8 cellular contexts compared by ENCODE assay signal in genomic region chr11:1347411-1347999, GRCh38. TPM values are rescaled to one million over a fixed set of nuclear protein-coding genes. Genes with fewer than 3 reads are reported as not detected.
DNase-seq lines count a peak whose midpoint lies in the region; ATAC-seq, FAIRE-seq and TF ChIP-seq lines count a peak whose summit lies in the region.
"Not testable (repeated sequence)": the region's sequence is repeated elsewhere in the genome, so short reads cannot be mapped to it uniquely, and the experiment has no call there.
"Had no signal": no experiment of that assay in that cellular context is flagged by ENCODE, and none has a peak within 500 bp of the region (broad histone marks: within the 10 kb centered on the region; RNA-seq: fewer than 3 reads in every experiment).

No MANE protein-coding gene starts in this region.

- H3K9me3 Mint-ChIP-seq in chondrocyte (ENCODE audit: low read depth), result not testable (repeated sequence)

- not testable (repeated sequence) for H4K91ac ChIP-seq in neuronal stem cell (ENCODE audit: low read depth, low read length, poor library complexity)

- not testable (repeated sequence) for H2BK120ac ChIP-seq in neuronal stem cell (ENCODE audit: low read depth, low read length)

- not testable (repeated sequence) for H3K36me3 Mint-ChIP-seq in chondrocyte (ENCODE audit: low read depth)

- not testable (repeated sequence) for TF ChIP-seq CTCF in chondrocyte (IDR thresholded peaks at IDR 0.05); HepG2 (CRISPR knock-in tag; IDR thresholded peaks at IDR 0.05); upper lobe of right lung (IDR thresholded peaks at IDR 0.05)

- H3K27ac Mint-ChIP-seq in chondrocyte (ENCODE audit: unreplicated experiment), result not testable (repeated sequence)

- not testable (repeated sequence) for ATAC-seq in HepG2, sciatic nerve, upper lobe of right lung

- peaks cover 35% of the 10 kb centered on the region for H3K27me3 Mint-ChIP-seq in chondrocyte (ENCODE audit: low read depth)

- in situ Hi-C loops in HepG2 (cut with HindIII; ENCODE audit: extremely low pct_ligation_motif_present, low pct_unique_long_range_greater_than_20kb), result not testable (repeated sequence)

- H3K4me3 ChIP-seq in HepG2 (replicated peaks in 1 of 3; ENCODE audit: insufficient read depth in 1 of 3, low read depth in 2 of 3, low read length in 3 of 3); neuronal stem cell (ENCODE audit: low read length in 2 of 2); upper lobe of right lung: not testable (repeated sequence)

- H4K20me1 ChIP-seq in HepG2 (ENCODE audit: insufficient read depth, low read length), result not testable (repeated sequence)

- not testable (repeated sequence) for H3K4ac ChIP-seq in neuronal stem cell (ENCODE audit: low read length)

- not testable (repeated sequence) for FAIRE-seq in HepG2 (lab: Jason Lieb, UNC)

- not testable (repeated sequence) for H2BK5ac ChIP-seq in neuronal stem cell (ENCODE audit: low read length)

- not testable (repeated sequence) for H3K4me2 ChIP-seq in HepG2 (ENCODE audit: low read depth, low read length); neuronal stem cell (ENCODE audit: insufficient read depth, low read length, poor library complexity, severe bottlenecking)

- H2BK15ac ChIP-seq in neuronal stem cell (ENCODE audit: low read length), result not testable (repeated sequence)

- H3K27me3 ChIP-seq in HepG2 (ENCODE audit: control insufficient read depth in 1 of 2, insufficient read depth in 2 of 2, low read length in 2 of 2) (peaks cover 10 to 59% of the 10 kb centered on the region in 2 experiments), neuronal stem cell (ENCODE audit: control insufficient read depth in 3 of 3, insufficient read depth in 3 of 3, low read depth in 1 of 3, low read length in 3 of 3) (peaks cover 0 to 18% (median 0%) of the 10 kb centered on the region in 3 experiments)
- not testable (repeated sequence) for H3K27me3 ChIP-seq in upper lobe of right lung

- 15% methylated on average over 4 of the region's 18 CpGs for WGBS in HepG2 (ENCODE audit: low lambda C conversion rate)
- no CpG with 5 or more reads among the region's 18 CpGs for WGBS in neuronal stem cell (ENCODE audit: extremely low coverage in 2 of 2, insufficient read length in 2 of 2, insufficient replicate concordance in 1 of 2), 2 donors

- H2AK5ac ChIP-seq in neuronal stem cell (ENCODE audit: low read depth, low read length), result peak overlapping the region; percentile 86

- H3K18ac ChIP-seq in neuronal stem cell (ENCODE audit: low read length), result peak overlapping the region; percentile 90

- not testable (repeated sequence) for H3K79me1 ChIP-seq in neuronal stem cell (ENCODE audit: low read depth, low read length)

- peak; percentile 41 for DNase-seq in activated CD8-positive, alpha-beta memory T cell treated with anti-CD3 and anti-CD28 coated beads, Interleukin-2, amount 50 U/mL, for 48 hours
- peak; percentile 75 for DNase-seq in chondrocyte (ENCODE audit: low spot score)
- DNase-seq in HepG2 (ENCODE audit: low spot score); neuronal stem cell (ENCODE audit: low spot score): not testable (repeated sequence)
- peak; percentile 38 for DNase-seq in sciatic nerve (ENCODE audit: low spot score)
- peak; percentile 57 for DNase-seq in upper lobe of right lung

- not testable (repeated sequence) for TF ChIP-seq RAD21 in HepG2 (CRISPR knock-in tag; IDR thresholded peaks at IDR 0.05)

- H3K27ac ChIP-seq in HepG2 (ENCODE audit: extremely low read length, insufficient read depth, low read length); neuronal stem cell (replicated peaks; ENCODE audit: low read length); upper lobe of right lung: not testable (repeated sequence)

- intact Hi-C loops in HepG2 (cut with micrococcal nuclease; ENCODE audit: unreplicated experiment); sciatic nerve (cut with DNase I); upper lobe of right lung (cut with DNase I): not testable (repeated sequence)

- CTCF ChIA-PET in HepG2 (lab: Yijun Ruan, JAX; ENCODE audit: low intra/inter-chr PET ratio, low total read pairs), result not testable (repeated sequence)

- H3K4me1 ChIP-seq in HepG2 (ENCODE audit: insufficient read depth, low read length); upper lobe of right lung: not testable (repeated sequence)
- H3K4me1 ChIP-seq in neuronal stem cell (ENCODE audit: control insufficient read depth in 2 of 2, insufficient read depth in 1 of 2, low read depth in 1 of 2, low read length in 2 of 2), result peaks cover 23 to 24% of the 10 kb centered on the region in 2 donors

- H3K14ac ChIP-seq in neuronal stem cell (ENCODE audit: low read length), result not testable (repeated sequence)

- not testable (repeated sequence) for H3K79me2 ChIP-seq in HepG2 (ENCODE audit: insufficient read depth, low read length)

- BruUV-seq in HepG2 (replicated peaks; lab: Mats Ljungman, UMichigan), result not testable (repeated sequence)

- H2BK12ac ChIP-seq in neuronal stem cell (ENCODE audit: low read length), result not testable (repeated sequence)

- not testable (repeated sequence) for H3K36me3 ChIP-seq in HepG2 (replicated peaks in 1 of 2; ENCODE audit: control insufficient read depth in 1 of 2, insufficient read depth in 2 of 2, low read length in 2 of 2); neuronal stem cell (replicated peaks in 1 of 2; ENCODE audit: control insufficient read depth in 2 of 2, insufficient read depth in 2 of 2, low read length in 2 of 2); upper lobe of right lung

- H2AFZ ChIP-seq in HepG2 (ENCODE audit: low read length); neuronal stem cell (ENCODE audit: low read length): not testable (repeated sequence)

- not testable (repeated sequence) for H3K4me3 Mint-ChIP-seq in chondrocyte (ENCODE audit: unreplicated experiment)

- TF ChIP-seq EP300 in HepG2 (IDR thresholded peaks at IDR 0.05; ENCODE audit: low read depth in 2 of 2, low read length in 2 of 2); HepG2 (CRISPR knock-in tag; IDR thresholded peaks at IDR 0.05; ENCODE audit: borderline replicate concordance): not testable (repeated sequence)

- not testable (repeated sequence) for H3K9ac ChIP-seq in HepG2 (ENCODE audit: insufficient read depth, low read depth, low read length); neuronal stem cell (ENCODE audit: low read depth, low read length, poor library complexity)

- not testable (repeated sequence) for TF ChIP-seq POLR2A in HepG2 (IDR thresholded peaks at IDR 0.05; ENCODE audit: insufficient read depth in 1 of 2, low read depth in 2 of 2, low read length in 2 of 2)

- not testable (repeated sequence) for H4K8ac ChIP-seq in neuronal stem cell (ENCODE audit: low read depth, low read length)

- not testable (repeated sequence) for H3K9me3 ChIP-seq in HepG2 (ENCODE audit: low read length); neuronal stem cell (replicated peaks in 1 of 2; ENCODE audit: control insufficient read depth in 2 of 2, insufficient read depth in 1 of 2, low read depth in 1 of 2, low read length in 2 of 2); upper lobe of right lung

- not testable (repeated sequence) for H3K4me1 Mint-ChIP-seq in chondrocyte (ENCODE audit: low read depth)

- POLR2A ChIA-PET in HepG2 (lab: Yijun Ruan, JAX), result not testable (repeated sequence)

- not testable (repeated sequence) for H3K23ac ChIP-seq in neuronal stem cell (ENCODE audit: low read depth, low read length, poor library complexity)

RNA-seq across cellular contexts. Expression of gene TOLLIP, which starts 38.1 kb away (rescaled TPM):
- total RNA-seq in chondrocyte, result 54.9 to 60.9 TPM (median 58.4 TPM) in 3 replicates
- 19.4 and 25.9 TPM in 2 replicates for total RNA-seq in HepG2 (2016; rRNA removed; fragmentation: Illumina TruSeq; extraction: Trizol)
- total RNA-seq in HepG2 (2016; cell fraction: cytosol; rRNA removed; fragmentation: Illumina TruSeq; extraction: Trizol; ENCODE audit: low read depth), result 21.8 and 24.1 TPM in 2 replicates
- 18.0 and 24.4 TPM in 2 replicates for total RNA-seq in HepG2 (2016; cell fraction: insoluble cytoplasmic fraction; rRNA removed; fragmentation: Illumina TruSeq; extraction: Trizol)
- 16.0 and 17.9 TPM in 2 replicates for total RNA-seq in HepG2 (2016; cell fraction: membrane; rRNA removed; fragmentation: Illumina TruSeq; extraction: Trizol)
- 11.3 and 14.6 TPM in 2 replicates for total RNA-seq in HepG2 (2016; cell fraction: nucleus; rRNA removed; fragmentation: Illumina TruSeq; extraction: Trizol)
- polyA plus RNA-seq in HepG2 (2011; rRNA removed), result 44.2 and 47.5 TPM in 2 replicates
- polyA plus RNA-seq in HepG2 (2011; cell fraction: cytosol; rRNA removed), result 27.1 and 38.7 TPM in 2 replicates
- polyA plus RNA-seq in HepG2 (2011; cell fraction: nucleus; rRNA removed), result 59.6 and 61.9 TPM in 2 replicates
- 31.4 and 32.5 TPM in 2 replicates for polyA plus RNA-seq in HepG2 (2012)
- 23.1 and 26.1 TPM in 2 replicates for polyA plus RNA-seq in HepG2 (2016; cell fraction: cytosol; fragmentation: Illumina TruSeq; extraction: Trizol; ENCODE audit: low read depth)
- polyA plus RNA-seq in HepG2 (2016; cell fraction: insoluble cytoplasmic fraction; fragmentation: Illumina TruSeq; extraction: Trizol; ENCODE audit: low read depth), result 40.7 and 53.4 TPM in 2 replicates
- polyA plus RNA-seq in HepG2 (2016; cell fraction: membrane; fragmentation: Illumina TruSeq; extraction: Trizol; ENCODE audit: low read depth), result 25.9 and 29.3 TPM in 2 replicates
- polyA plus RNA-seq in HepG2 (2016; cell fraction: nucleus; fragmentation: Illumina TruSeq; extraction: Trizol; ENCODE audit: insufficient read depth, low read depth), result 27.5 and 35.7 TPM in 2 replicates
- polyA minus RNA-seq in HepG2 (2011; rRNA and poly(A)+ RNA removed; ENCODE audit: low replicate concordance), result 19.2 and 101 TPM in 2 replicates
- polyA minus RNA-seq in HepG2 (2011; cell fraction: cytosol; rRNA and poly(A)+ RNA removed), result 14.2 and 15.4 TPM in 2 replicates
- 17.4 and 24.5 TPM in 2 replicates for polyA minus RNA-seq in HepG2 (2011; cell fraction: nucleus; rRNA and poly(A)+ RNA removed)
- polyA plus RNA-seq in neuronal stem cell (2013, experiment 1 of 2), result 16.5 TPM
- 15.3 TPM for polyA plus RNA-seq in neuronal stem cell (2013, experiment 2 of 2)
- 60.5 TPM for total RNA-seq in sciatic nerve
- 71.1 TPM for total RNA-seq in upper lobe of right lung

RNA-seq across cellular contexts. Expression of gene BRSK2, which starts 42.2 kb away (rescaled TPM):
- total RNA-seq in chondrocyte (1.8 to 6.9 TPM (median 6.0 TPM) in 3 replicates), HepG2 (2016; rRNA removed; fragmentation: Illumina TruSeq; extraction: Trizol) (0.84 and 1.1 TPM in 2 replicates), sciatic nerve (7.4 TPM), upper lobe of right lung (0.26 TPM)
- 0.35 and 0.40 TPM in 2 replicates for total RNA-seq in HepG2 (2016; cell fraction: cytosol; rRNA removed; fragmentation: Illumina TruSeq; extraction: Trizol; ENCODE audit: low read depth)
- total RNA-seq in HepG2 (2016; cell fraction: insoluble cytoplasmic fraction; rRNA removed; fragmentation: Illumina TruSeq; extraction: Trizol), result 0.19 and 0.93 TPM in 2 replicates
- total RNA-seq in HepG2 (2016; cell fraction: membrane; rRNA removed; fragmentation: Illumina TruSeq; extraction: Trizol), result 1.1 and 1.3 TPM in 2 replicates
- total RNA-seq in HepG2 (2016; cell fraction: nucleus; rRNA removed; fragmentation: Illumina TruSeq; extraction: Trizol), result 1.3 and 1.7 TPM in 2 replicates
- 0.74 and 2.3 TPM in 2 replicates for polyA plus RNA-seq in HepG2 (2011; rRNA removed)
- 0.62 and 0.65 TPM in 2 replicates for polyA plus RNA-seq in HepG2 (2011; cell fraction: cytosol; rRNA removed)
- 7.2 and 9.9 TPM in 2 replicates for polyA plus RNA-seq in HepG2 (2011; cell fraction: nucleus; rRNA removed)
- 0.54 and 1.4 TPM in 2 replicates for polyA plus RNA-seq in HepG2 (2012)
- 0.18 and 0.59 TPM in 2 replicates for polyA plus RNA-seq in HepG2 (2016; cell fraction: cytosol; fragmentation: Illumina TruSeq; extraction: Trizol; ENCODE audit: low read depth)
- 0.59 and 0.72 TPM in 2 replicates for polyA plus RNA-seq in HepG2 (2016; cell fraction: insoluble cytoplasmic fraction; fragmentation: Illumina TruSeq; extraction: Trizol; ENCODE audit: low read depth)
- polyA plus RNA-seq in HepG2 (2016; cell fraction: membrane; fragmentation: Illumina TruSeq; extraction: Trizol; ENCODE audit: low read depth), result 0.64 and 0.85 TPM in 2 replicates
- polyA plus RNA-seq in HepG2 (2016; cell fraction: nucleus; fragmentation: Illumina TruSeq; extraction: Trizol; ENCODE audit: insufficient read depth, low read depth), result 1.8 and 3.3 TPM in 2 replicates
- 0.62 and 1.2 TPM in 2 replicates for polyA minus RNA-seq in HepG2 (2011; rRNA and poly(A)+ RNA removed; ENCODE audit: low replicate concordance)
- polyA minus RNA-seq in HepG2 (2011; cell fraction: cytosol; rRNA and poly(A)+ RNA removed), result 0.88 and 1.3 TPM in 2 replicates
- polyA minus RNA-seq in HepG2 (2011; cell fraction: nucleus; rRNA and poly(A)+ RNA removed), result 0.90 and 3.0 TPM in 2 replicates
- polyA plus RNA-seq in neuronal stem cell (2013, experiment 1 of 2), result 24.4 TPM
- polyA plus RNA-seq in neuronal stem cell (2013, experiment 2 of 2), result 23.0 TPM
- polyA plus RNA-seq: GM12878, GM23248 had no signal
